Comparison of ENCODE assay signal across 23 cellular contexts in the genomic region with DNA sequence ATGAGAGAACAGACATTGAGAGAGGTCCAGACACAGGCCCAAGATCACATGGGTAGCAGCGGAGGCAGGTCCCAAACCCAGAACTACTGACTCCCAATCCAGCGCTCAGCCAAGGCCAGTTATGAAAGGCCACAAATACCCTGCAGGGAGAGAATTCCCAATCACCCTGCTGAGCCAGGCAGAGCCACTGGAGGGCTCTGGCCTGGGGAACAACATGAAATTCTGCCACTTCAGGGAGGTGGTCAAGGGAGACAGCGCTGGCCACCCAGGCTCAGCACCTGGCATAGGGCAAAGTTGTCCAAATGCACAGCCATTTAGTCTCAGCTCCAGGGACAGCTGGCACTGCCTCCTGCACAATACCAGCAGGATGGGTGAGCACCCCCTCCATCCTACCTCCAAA. TPM values are rescaled to one million over a fixed set of nuclear protein-coding genes. Genes with fewer than 3 reads are reported as not detected.
DNase-seq lines count a peak whose midpoint lies in the region; ATAC-seq, FAIRE-seq and TF ChIP-seq lines count a peak whose summit lies in the region.
"Had no signal": no experiment of that assay in that cellular context is flagged by ENCODE, and none has a peak within 500 bp of the region (broad histone marks: within the 10 kb centered on the region; RNA-seq: fewer than 3 reads in every experiment).

No MANE protein-coding gene starts in this region.

- peak overlapping the region; percentile 10 for H3K9ac ChIP-seq in astrocyte (ENCODE audit: low read length)

- H3K36me3 ChIP-seq in astrocyte (ENCODE audit: insufficient read depth, low read length): no peaks in the 10 kb centered on the region
- H3K36me3 ChIP-seq in kidney epithelial cell (ENCODE audit: control insufficient read depth, insufficient read depth, low read length): peaks cover 1% of the 10 kb centered on the region
- H3K36me3 ChIP-seq: SJSA1, thyroid gland had no signal

- TF ChIP-seq CTCF in A549 (IDR thresholded peaks at IDR 0.05) (no peak), HFFc6 (IDR thresholded peaks at IDR 0.05) (peak; percentile 44), astrocyte (IDR thresholded peaks at IDR 0.05; ENCODE audit: insufficient read depth, low read depth, low read length) (peak; percentile 7), kidney epithelial cell (IDR thresholded peaks at IDR 0.05; ENCODE audit: insufficient read depth, low read length, poor library complexity, severe bottlenecking) (peak; percentile 18)

- H3K27me3 ChIP-seq in astrocyte (ENCODE audit: insufficient read depth, low read length) (no peaks in the 10 kb centered on the region), kidney epithelial cell (ENCODE audit: control insufficient read depth, insufficient read depth, low read length) (no peaks in the 10 kb centered on the region)
- H3K27me3 ChIP-seq: SJSA1, thyroid gland had no signal

- CTCF ChIA-PET in A549 (lab: Yijun Ruan, JAX): interaction anchor here (1.4 to 1.8 kb wide), 5 partner anchors 14 to 157 kb away, joined by 3 to 4 read pairs (median 4); no protein-coding TSS in a partner anchor

- TF ChIP-seq RAD21 in A549 (conservative IDR thresholded peaks at IDR 0.05 in 1 of 2, IDR thresholded peaks at IDR 0.05 in 1 of 2): no peak

- FAIRE-seq in A549 (lab: Jason Lieb, UNC): no peak
- FAIRE-seq in astrocyte (lab: Jason Lieb, UNC): no peak
- FAIRE-seq: keratinocyte had no signal

- peaks cover 2% of the 10 kb centered on the region for H3K27me3 Mint-ChIP-seq in HFFc6 (ENCODE audit: insufficient read depth)
- no peaks in the 10 kb centered on the region for H3K27me3 Mint-ChIP-seq in astrocyte (ENCODE audit: low read depth, unreplicated experiment)
- H3K27me3 Mint-ChIP-seq: activated CD8-positive, alpha-beta memory T cell treated with anti-CD3 and anti-CD28 coated beads, Interleukin-2, amount 10 ng/mL, durations not matched to agents 7 days and 5 days; IgD-negative memory B cell; memory B cell; natural killer cell treated with Interleukin-12 subunit alpha and Interleukin-12 subunit beta and Interleukin-15 and Interleukin-18, amount 100 ng/mL, for 72 hours had no signal

- H3K4me3 ChIP-seq in A549 (no peak overlapping the region), astrocyte (ENCODE audit: insufficient read depth, low read depth, low read length) (no peak overlapping the region), kidney epithelial cell (ENCODE audit: low read depth, low read length) (no peak overlapping the region)
- H3K4me3 ChIP-seq: SJSA1, thyroid gland had no signal

- peaks cover 50% of the 10 kb centered on the region for H4K20me1 ChIP-seq in astrocyte (ENCODE audit: insufficient read depth, low read length)

- H3K4me1 ChIP-seq in A549 (peaks cover 8% of the 10 kb centered on the region), astrocyte (ENCODE audit: insufficient read depth, low read length) (peaks cover 5% of the 10 kb centered on the region)

- H3K9me3 Mint-ChIP-seq in HFFc6 (no peaks in the 10 kb centered on the region), astrocyte (ENCODE audit: unreplicated experiment) (no peaks in the 10 kb centered on the region)
- H3K9me3 Mint-ChIP-seq: activated T-helper 2 cell treated with anti-CD3 and anti-CD28 coated beads, Interferon-gamma antibody, Interleukin-2, Interleukin-4, amounts not matched to agents 10 μg/mL and 5 μg/mL and 100 μg/mL, durations not matched to agents 14 hours and 24 hours and 36 hours; IgD-negative memory B cell; memory B cell; natural killer cell treated with Interleukin-12 subunit alpha and Interleukin-12 subunit beta and Interleukin-15 and Interleukin-18, amount 100 ng/mL, for 72 hours had no signal

- POLR2A ChIA-PET in A549 (lab: Yijun Ruan, JAX): no interaction called here

- no peak overlapping the region for H3K4me3 Mint-ChIP-seq in HFFc6
- H3K4me3 Mint-ChIP-seq in astrocyte (ENCODE audit: unreplicated experiment): no peak overlapping the region
- H3K4me3 Mint-ChIP-seq: activated CD8-positive, alpha-beta memory T cell treated with anti-CD3 and anti-CD28 coated beads, Interleukin-2, amount 10 ng/mL, durations not matched to agents 7 days and 5 days; IgD-negative memory B cell; memory B cell; natural killer cell treated with Interleukin-12 subunit alpha and Interleukin-12 subunit beta and Interleukin-15 and Interleukin-18, amount 100 ng/mL, for 72 hours had no signal

- H3K9me3 ChIP-seq in A549: no peaks in the 10 kb centered on the region
- no peaks in the 10 kb centered on the region for H3K9me3 ChIP-seq in astrocyte (ENCODE audit: insufficient read depth, low read depth, low read length)
- H3K9me3 ChIP-seq: SJSA1, thyroid gland had no signal

- H3K4me2 ChIP-seq in A549 (no peak overlapping the region), astrocyte (ENCODE audit: low read length) (no peak overlapping the region)

- ATAC-seq in A549 (peak; percentile 41 to 74; a peak in 4 of 6 replicates), GM18861 (IDR thresholded peaks at IDR 0.05; ENCODE audit: unreplicated experiment) (no peak)
- ATAC-seq: activated CD8-positive, alpha-beta memory T cell treated with anti-CD3 and anti-CD28 coated beads, Interleukin-2, amount 10 ng/mL, durations not matched to agents 7 days and 5 days; natural killer cell treated with Interleukin-12 subunit alpha and Interleukin-12 subunit beta and Interleukin-15 and Interleukin-18, amount 100 ng/mL, for 72 hours had no signal

- H2AFZ ChIP-seq in astrocyte (ENCODE audit: low read depth, low read length): no peak overlapping the region

- no peak for DNase-seq in A549 (ENCODE audit: low read depth in 1 of 2, low spot score in 1 of 2)
- no peak for DNase-seq in HFFc6
- DNase-seq in astrocyte (ENCODE audit: low read depth): no peak
- no peak for DNase-seq in kidney epithelial cell (ENCODE audit: low read depth)
- no peak for DNase-seq in NCI-H2081 (lab: John Stamatoyannopoulos, UW)
- DNase-seq in NCI-H1694 (lab: John Stamatoyannopoulos, UW): no peak
- DNase-seq in OCI-M2 (lab: John Stamatoyannopoulos, UW; ENCODE audit: unreplicated experiment): no peak
- DNase-seq: activated CD4-positive, alpha-beta T cell treated with anti-CD3 and anti-CD28 coated beads for 1 hour; activated CD8-positive, alpha-beta memory T cell treated with anti-CD3 and anti-CD28 coated beads, Interleukin-2, amount 10 ng/mL, durations not matched to agents 7 days and 5 days; DND-41; hippocampal formation; MV-4-11; NCI-H2029; NCI-H510A treated with DMSO at 0.1 percent for 48 hours; T-helper 9 cell; thyroid gland had no signal

- no peak for TF ChIP-seq POLR2A in A549 (IDR thresholded peaks at IDR 0.05; ENCODE audit: low read length)

- peaks cover 16% of the 10 kb centered on the region for H3K4me1 Mint-ChIP-seq in HFFc6 (ENCODE audit: low read depth)
- H3K4me1 Mint-ChIP-seq in astrocyte (ENCODE audit: low read depth, unreplicated experiment): peaks cover 17% of the 10 kb centered on the region

- H3K27ac Mint-ChIP-seq in HFFc6: no peak overlapping the region
- no peak overlapping the region for H3K27ac Mint-ChIP-seq in astrocyte (ENCODE audit: unreplicated experiment)
- H3K27ac Mint-ChIP-seq: activated CD8-positive, alpha-beta memory T cell treated with anti-CD3 and anti-CD28 coated beads, Interleukin-2, amount 10 ng/mL, durations not matched to agents 7 days and 5 days; activated T-helper 2 cell treated with anti-CD3 and anti-CD28 coated beads, Interferon-gamma antibody, Interleukin-2, Interleukin-4, amounts not matched to agents 10 μg/mL and 5 μg/mL and 100 μg/mL, durations not matched to agents 14 hours and 24 hours and 36 hours; IgD-negative memory B cell; memory B cell; natural killer cell treated with Interleukin-12 subunit alpha and Interleukin-12 subunit beta and Interleukin-15 and Interleukin-18, amount 100 ng/mL, for 72 hours had no signal

- H3K36me3 Mint-ChIP-seq in HFFc6 (ENCODE audit: low read depth) (no peaks in the 10 kb centered on the region), astrocyte (ENCODE audit: low read depth, unreplicated experiment) (peaks cover 11% of the 10 kb centered on the region)
- H3K36me3 Mint-ChIP-seq: activated CD8-positive, alpha-beta memory T cell treated with anti-CD3 and anti-CD28 coated beads, Interleukin-2, amount 10 ng/mL, durations not matched to agents 7 days and 5 days; natural killer cell treated with Interleukin-12 subunit alpha and Interleukin-12 subunit beta and Interleukin-15 and Interleukin-18, amount 100 ng/mL, for 72 hours had no signal

- 100% methylated on average over 1 of the region's 3 CpGs for WGBS in A549 (ENCODE audit: missing lambda C conversion rate)

- H3K27ac ChIP-seq in A549 (no peak overlapping the region), astrocyte (ENCODE audit: low read depth, low read length) (no peak overlapping the region)
- H3K27ac ChIP-seq: SJSA1, thyroid gland had no signal

- peaks cover 25% of the 10 kb centered on the region for H3K79me2 ChIP-seq in astrocyte (ENCODE audit: insufficient read depth, low read length)

- no peak for TF ChIP-seq EP300 in A549 (IDR thresholded peaks at IDR 0.05)

TF ChIP-seq in A549, 52 proteins besides CTCF, POLR2A, EP300 and RAD21:
- no peak for TF ChIP-seq ZNF302 (CRISPR knock-in tag; IDR thresholded peaks at IDR 0.05)
- TF ChIP-seq FOSL2 (IDR thresholded peaks at IDR 0.05): no peak
- no peak for TF ChIP-seq FOSL2 (CRISPR knock-in tag; IDR thresholded peaks at IDR 0.05)
- TF ChIP-seq FOSB (CRISPR knock-in tag; IDR thresholded peaks at IDR 0.05): no peak
TF ChIP-seq in A549: peak in this region for 0.

RNA-seq across cellular contexts. Expression of a gene that starts 27.5 kb away (rescaled TPM):
- 8.0 and 11.1 TPM in 2 replicates for polyA plus RNA-seq in A549 (2011; rRNA removed)
- polyA plus RNA-seq in A549 (2012; cell fraction: cytosol; rRNA removed): 5.4 and 7.5 TPM in 2 replicates
- polyA plus RNA-seq in A549 (2012; cell fraction: nucleus; rRNA removed): 15.2 and 16.5 TPM in 2 replicates
- 7.3 to 7.5 TPM (median 7.4 TPM) in 3 replicates for polyA plus RNA-seq in A549 (2017; fragmentation: RNase III; extraction: RNeasy Plus Mini Kit Qiagen cat#74134 plus additional on column Dnase treatment)
- polyA minus RNA-seq in A549 (2011; rRNA and poly(A)+ RNA removed): 7.4 and 15.8 TPM in 2 replicates
- 10 to 100 TPM; 37.1 to 51.0 (median 44.7) TPM for total RNA-seq in HFFc6 (2021; fragmentation: NEBNext Ultra II Directional; extraction: Animal tissue kit (Norgen Biotek cat#: 25700))
- 49.3 and 55.0 TPM in 2 replicates for total RNA-seq in astrocyte
- total RNA-seq in kidney epithelial cell: 37.7 and 57.1 TPM in 2 replicates
